8 cellular contexts compared by ENCODE assay signal in genomic region chr10:102435529-102436233, GRCh38. TPM values are rescaled to one million over a fixed set of nuclear protein-coding genes. Genes with fewer than 3 reads are reported as not detected.
DNase-seq lines count a peak whose midpoint lies in the region; ATAC-seq and TF ChIP-seq lines count a peak whose summit lies in the region.

No MANE protein-coding gene starts in this region.

- H3K4me1 Mint-ChIP-seq in mesothelial cell of epicardium, result peaks cover 18% of the 10 kb centered on the region

- H3K4me3 ChIP-seq in A673 (ENCODE audit: low read depth, low read length, poor library complexity, severe bottlenecking), result peak overlapping the region; percentile 27
- peak overlapping the region; percentile 39 for H3K4me3 ChIP-seq in HFF-Myc (replicated peaks; ENCODE audit: low read depth, low read length)
- no peak overlapping the region for H3K4me3 ChIP-seq in prostate gland

- H3K4me3 Mint-ChIP-seq in mesothelial cell of epicardium, result peak overlapping the region; percentile 46

- no peaks in the 10 kb centered on the region for H3K27me3 ChIP-seq in A673 (replicated peaks; ENCODE audit: insufficient read depth, low read depth, low read length, poor library complexity)
- no peaks in the 10 kb centered on the region for H3K27me3 ChIP-seq in prostate gland (replicated peaks; ENCODE audit: insufficient read depth)

- H3K36me3 Mint-ChIP-seq in activated naive CD4-positive, alpha-beta T cell treated with anti-CD3 and anti-CD28 coated beads, Interleukin-2, amount 50 U/mL, for 72 hours, result peaks cover 27 to 33% of the 10 kb centered on the region in 2 donors
- no peaks in the 10 kb centered on the region for H3K36me3 Mint-ChIP-seq in mesothelial cell of epicardium

- H3K9me3 Mint-ChIP-seq in activated naive CD4-positive, alpha-beta T cell treated with anti-CD3 and anti-CD28 coated beads, Interleukin-2, amount 50 U/mL, for 72 hours, result no peaks in the 10 kb centered on the region
- H3K9me3 Mint-ChIP-seq in mesothelial cell of epicardium, result no peaks in the 10 kb centered on the region

- peak overlapping the region; percentile 8 for H3K27ac ChIP-seq in A673 (ENCODE audit: low read depth, low read length, poor library complexity, severe bottlenecking)
- H3K27ac ChIP-seq in prostate gland, result no peak overlapping the region

- peaks cover 7% of the 10 kb centered on the region for H3K27me3 Mint-ChIP-seq in mesothelial cell of epicardium (ENCODE audit: low read depth)

- peak overlapping the region; percentile 84 to 90 for H3K27ac Mint-ChIP-seq in activated naive CD4-positive, alpha-beta T cell treated with anti-CD3 and anti-CD28 coated beads, Interleukin-2, amount 50 U/mL, for 72 hours
- peak overlapping the region; percentile 50 for H3K27ac Mint-ChIP-seq in mesothelial cell of epicardium

- H3K9me3 ChIP-seq in A673 (ENCODE audit: low read depth, low read length, poor library complexity, severe bottlenecking) (no peaks in the 10 kb centered on the region), prostate gland (no peaks in the 10 kb centered on the region)

- WGBS in prostate gland, result 13% methylated on average over 8 of the region's 14 CpGs

- DNase-seq in A673 (ENCODE audit: low spot score) (peak; percentile 19), HFF-Myc (ENCODE audit: extremely low read depth, low read depth) (no peak), mesothelial cell of epicardium (ENCODE audit: low spot score in 2 of 2, unreplicated experiment in 2 of 2) (peak in 1 of 2 experiments; percentile 43), NCI-H1092 (lab: John Stamatoyannopoulos, UW) (no peak), T1000 (lab: John Stamatoyannopoulos, UW) (no peak), prostate gland (ENCODE audit: low spot score) (no peak)
- DNase-seq in activated naive CD4-positive, alpha-beta T cell treated with anti-CD3 and anti-CD28 coated beads, Interleukin-2, amount 50 U/mL, for 72 hours (ENCODE audit: low spot score in 2 of 2), result peak in 1 of 2 donors; percentile 39

- POLR2A ChIA-PET in A673 (lab: Charles Lee; ENCODE audit: low non-redundant PET), result interaction anchor here (0.6 kb wide), 1 partner anchor 12 kb away, joined by 3 read pairs; no protein-coding TSS in a partner anchor

- intact Hi-C loops in A673 (cut with micrococcal nuclease; ENCODE audit: unreplicated experiment), result no loop called here
- intact Hi-C loops in prostate gland (cut with DNase I), result no loop called here

- peak; percentile 24 to 27 for ATAC-seq in activated naive CD4-positive, alpha-beta T cell treated with anti-CD3 and anti-CD28 coated beads, Interleukin-2, amount 50 U/mL, for 72 hours
- no peak for ATAC-seq in HG03039 (IDR thresholded peaks at IDR 0.05; ENCODE audit: unreplicated experiment)

- H3K36me3 ChIP-seq in A673 (ENCODE audit: insufficient read depth, low read length, poor library complexity, severe bottlenecking) (no peaks in the 10 kb centered on the region), prostate gland (no peaks in the 10 kb centered on the region)

- TF ChIP-seq CTCF in A673 (conservative IDR thresholded peaks at IDR 0.05; ENCODE audit: low read depth, low read length) (no peak), HFF-Myc (IDR thresholded peaks at IDR 0.05; ENCODE audit: low read depth, low read length, missing control alignments) (no peak), mesothelial cell of epicardium (IDR thresholded peaks at IDR 0.05; ENCODE audit: unreplicated experiment) (no peak), prostate gland (IDR thresholded peaks at IDR 0.05) (no peak)

- H3K4me1 ChIP-seq in A673 (ENCODE audit: insufficient read depth, low read length, poor library complexity, severe bottlenecking) (peaks cover 13% of the 10 kb centered on the region), prostate gland (replicated peaks) (peaks cover 4% of the 10 kb centered on the region)

- TF ChIP-seq POLR2A in prostate gland (IDR thresholded peaks at IDR 0.05), result no peak

- CTCF ChIA-PET in A673 (lab: Charles Lee), result no interaction called here

- BruUV-seq in A673 (replicated peaks; lab: Mats Ljungman, UMichigan), result no TSS peak

RNA-seq across cellular contexts. Expression of gene CUEDC2, which starts 3.3 kb away (rescaled TPM):
- total RNA-seq in A673 (2021), result 63.7 and 72.1 TPM in 2 replicates
- 10 to 100 TPM; 38.7 to 73.9 TPM for total RNA-seq in activated naive CD4-positive, alpha-beta T cell treated with anti-CD3 and anti-CD28 coated beads, Interleukin-2, amount 50 U/mL, for 72 hours
- total RNA-seq in mesothelial cell of epicardium, result 75.0 to 80.5 TPM (median 75.6 TPM) in 3 replicates
- total RNA-seq in prostate gland, result 10 to 100 TPM; 70.2 to 81.7 TPM

RNA-seq across cellular contexts. Expression of gene FBXL15, which starts 15.0 kb away (rescaled TPM):
- total RNA-seq in A673 (2021), result 8.9 and 11.6 TPM in 2 replicates
- 10 to 100 TPM; 12.9 to 27.4 TPM for total RNA-seq in activated naive CD4-positive, alpha-beta T cell treated with anti-CD3 and anti-CD28 coated beads, Interleukin-2, amount 50 U/mL, for 72 hours
- 9.4 to 11.7 TPM (median 10.1 TPM) in 3 replicates for total RNA-seq in mesothelial cell of epicardium
- 10 to 100 TPM; 22.2 to 36.3 TPM for total RNA-seq in prostate gland

RNA-seq across cellular contexts. Expression of gene C10orf95, which starts 15.7 kb away (rescaled TPM):
- total RNA-seq in A673 (2021), result 0.42 TPM in 1 of 2 replicates, not detected in the other
- under 1 TPM in 1 of 2 donors, not detected in 1; 0.30 TPM for total RNA-seq in activated naive CD4-positive, alpha-beta T cell treated with anti-CD3 and anti-CD28 coated beads, Interleukin-2, amount 50 U/mL, for 72 hours
- not detected in 3 replicates for total RNA-seq in mesothelial cell of epicardium
- 1 to 10 TPM in 1 of 2 donors, under 1 TPM in 1; 0.85 to 3.7 TPM for total RNA-seq in prostate gland

RNA-seq across cellular contexts. Expression of gene PSD, which starts 17.1 kb away (rescaled TPM):
- total RNA-seq in A673 (2021), result 5.8 and 7.3 TPM in 2 replicates
- 10 to 100 TPM in 1 of 2 donors, 1 to 10 TPM in 1; 8.7 to 13.3 TPM for total RNA-seq in activated naive CD4-positive, alpha-beta T cell treated with anti-CD3 and anti-CD28 coated beads, Interleukin-2, amount 50 U/mL, for 72 hours
- 12.4 to 14.3 TPM (median 13.4 TPM) in 3 replicates for total RNA-seq in mesothelial cell of epicardium
- total RNA-seq in prostate gland, result 10 to 100 TPM in 1 of 2 donors, 1 to 10 TPM in 1; 1.0 to 10.9 TPM

RNA-seq across cellular contexts. Expression of gene NFKB2, which starts 40.2 kb away (rescaled TPM):
- total RNA-seq in A673 (2021) (29.8 and 33.2 TPM in 2 replicates), mesothelial cell of epicardium (51.7 to 56.6 TPM (median 55.8 TPM) in 3 replicates), prostate gland (10 to 100 TPM; 22.5 to 40.4 TPM)
- 100 to 1,000 TPM; 213 to 251 TPM for total RNA-seq in activated naive CD4-positive, alpha-beta T cell treated with anti-CD3 and anti-CD28 coated beads, Interleukin-2, amount 50 U/mL, for 72 hours

Comparison
In these comparisons a context has a peak if more than half of its experiments do, and no peak if none do; other contexts are left out.
1. H3K4me3 ChIP-seq: peak in A673 (single experiment) and HFF-Myc (single experiment); none in prostate gland (0 of 2).